35 cellular contexts compared by ENCODE assay signal in genomic region chr1:51217101-51217500, GRCh38.
"Had no signal": no experiment of that assay in that cellular context is flagged by ENCODE, and none has a peak within 500 bp of the region (broad histone marks: within the 10 kb centered on the region; RNA-seq: fewer than 3 reads in every experiment).

No MANE protein-coding gene starts in this region.

- H3K27me3 Mint-ChIP-seq: natural killer cell treated with Interleukin-12 subunit alpha and Interleukin-12 subunit beta and Interleukin-15 and Interleukin-18, amount 100 ng/mL, for 72 hours; progenitor cell of endocrine pancreas; stimulated activated naive CD8-positive, alpha-beta T cell treated with anti-CD3 and anti-CD28 coated beads, Interleukin-15, amount 100 ng/mL, for 72 hours had no signal

- DNase-seq: dermis blood vessel endothelial cell; effector memory CD4-positive, alpha-beta T cell; foreskin keratinocyte; glutamatergic neuron; heart right ventricle; hypothalamus; immature natural killer cell; islet precursor cell; kidney glomerular epithelial cell; left colon; left ventricle myocardium superior; mucosa of descending colon; naive B cell; stimulated activated CD4-positive, alpha-beta T cell treated with anti-CD3 and anti-CD28 coated beads, Interleukin-12 subunit alpha, Interleukin-12 subunit beta, amount 100 ng/mL, for 4 hours; stimulated activated CD4-positive, alpha-beta T cell treated with anti-CD3 and anti-CD28 coated beads, Interleukin-1b, Interleukin-23, amount 100 ng/mL, for 48 hours; stimulated activated CD4-positive, alpha-beta T cell treated with anti-CD3 and anti-CD28 coated beads, Interleukin-4, amount 100 ng/mL, for 1 hour; stimulated activated CD8-positive, alpha-beta memory T cell treated with anti-CD3 and anti-CD28 coated beads, Interleukin-4, amount 100 ng/mL, for 48 hours; stimulated activated naive CD4-positive, alpha-beta T cell; stimulated activated naive CD8-positive, alpha-beta T cell treated with anti-CD3 and anti-CD28 coated beads, Interleukin-15, amount 100 ng/mL, for 72 hours; transverse colon had no signal

- H3K27ac ChIP-seq: coronary artery, esophagus muscularis mucosa, foreskin keratinocyte, gastroesophageal sphincter, heart right ventricle, neutrophil, parathyroid adenoma, suprapubic skin, transverse colon, vagina had no signal

- FAIRE-seq: endothelial cell of umbilical vein had no signal

- H3K27ac Mint-ChIP-seq: memory B cell; naive B cell; natural killer cell treated with Interleukin-12 subunit alpha and Interleukin-12 subunit beta and Interleukin-15 and Interleukin-18, amount 100 ng/mL, for 72 hours; progenitor cell of endocrine pancreas; stimulated activated naive CD8-positive, alpha-beta T cell treated with anti-CD3 and anti-CD28 coated beads, Interleukin-15, amount 100 ng/mL, for 72 hours had no signal

- H3K36me3 Mint-ChIP-seq: immature natural killer cell; memory B cell; naive B cell; natural killer cell treated with Interleukin-12 subunit alpha and Interleukin-12 subunit beta and Interleukin-15 and Interleukin-18, amount 100 ng/mL, for 72 hours had no signal

- H3K4me1 Mint-ChIP-seq: naive B cell had no signal

- H3K36me3 ChIP-seq: esophagus muscularis mucosa, gastroesophageal sphincter, heart right ventricle, neutrophil, suprapubic skin, transverse colon, vagina had no signal

- H3K4me1 ChIP-seq: parathyroid adenoma, transverse colon had no signal

- H3K4me3 ChIP-seq: coronary artery, esophagus muscularis mucosa, gastroesophageal sphincter, heart right ventricle, lung, mucosa of descending colon, smooth muscle cell, suprapubic skin, transverse colon, vagina had no signal

- H3K9me3 ChIP-seq: esophagus muscularis mucosa, gastroesophageal sphincter, heart right ventricle, mucosa of descending colon, neutrophil, suprapubic skin, transverse colon, vagina had no signal

- H3K27me3 ChIP-seq: esophagus muscularis mucosa, foreskin keratinocyte, gastroesophageal sphincter, heart right ventricle, neutrophil, suprapubic skin, transverse colon, vagina had no signal

- ATAC-seq: foreskin keratinocyte; gastroesophageal sphincter; heart right ventricle; left colon; left ventricle myocardium superior; mucosa of descending colon; natural killer cell treated with Interleukin-12 subunit alpha and Interleukin-12 subunit beta and Interleukin-15 and Interleukin-18, amount 100 ng/mL, for 72 hours; sciatic nerve; stimulated activated naive CD8-positive, alpha-beta T cell treated with anti-CD3 and anti-CD28 coated beads, Interleukin-15, amount 100 ng/mL, for 72 hours had no signal

- H3K4me3 Mint-ChIP-seq: immature natural killer cell; memory B cell; naive B cell; natural killer cell treated with Interleukin-12 subunit alpha and Interleukin-12 subunit beta and Interleukin-15 and Interleukin-18, amount 100 ng/mL, for 72 hours; neural crest cell; stimulated activated naive CD8-positive, alpha-beta T cell treated with anti-CD3 and anti-CD28 coated beads, Interleukin-15, amount 100 ng/mL, for 72 hours had no signal
